ENCODE assay signal across 8 cellular contexts in the genomic region with DNA sequence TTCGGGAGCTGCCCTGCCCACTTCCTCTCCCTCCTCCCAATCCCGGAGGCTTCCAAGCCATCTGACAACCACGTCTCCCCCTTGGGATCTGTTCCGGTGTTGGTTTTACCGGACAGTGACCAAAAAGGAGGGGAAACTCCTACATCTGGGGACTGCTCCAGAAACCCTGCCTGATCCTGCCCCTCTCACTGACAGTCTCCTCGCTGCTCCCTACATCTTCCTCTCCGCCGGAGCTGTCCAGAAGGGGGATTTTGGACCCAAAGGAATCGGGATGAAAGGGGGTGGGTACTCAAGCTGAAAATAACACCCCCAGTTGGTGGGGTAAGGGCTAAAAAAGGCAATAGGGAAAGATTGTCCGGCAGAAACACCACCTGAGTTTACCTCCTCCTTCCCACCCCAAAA. TPM values are rescaled to one million over a fixed set of nuclear protein-coding genes. Genes with fewer than 3 reads are reported as not detected.
DNase-seq lines count a peak whose midpoint lies in the region; ATAC-seq, FAIRE-seq and TF ChIP-seq lines count a peak whose summit lies in the region.

No MANE protein-coding gene starts in this region.

- no peaks in the 10 kb centered on the region for H3K9me3 ChIP-seq in keratinocyte (ENCODE audit: control insufficient read depth, low read depth, low read length)
- no peaks in the 10 kb centered on the region for H3K9me3 ChIP-seq in skeletal muscle tissue (ENCODE audit: control insufficient read depth in 3 of 3, low read length in 3 of 3)

- no peak for TF ChIP-seq CTCF in keratinocyte (optimal IDR thresholded peaks at IDR 0.05 in 1 of 3, IDR thresholded peaks at IDR 0.05 in 1 of 3, conservative IDR thresholded peaks at IDR 0.05 in 1 of 3; ENCODE audit: extremely low read depth in 1 of 3, insufficient read depth in 2 of 3, low read length in 3 of 3)

- H3K36me3 ChIP-seq in keratinocyte (ENCODE audit: control insufficient read depth in 2 of 2, extremely low read depth in 1 of 2, insufficient read depth in 2 of 2, low read length in 2 of 2) = no peaks in the 10 kb centered on the region
- no peaks in the 10 kb centered on the region for H3K36me3 ChIP-seq in skeletal muscle tissue (ENCODE audit: control insufficient read depth in 3 of 3, insufficient read depth in 3 of 3, low read length in 3 of 3)

- no peaks in the 10 kb centered on the region for H4K20me1 ChIP-seq in keratinocyte (ENCODE audit: control insufficient read depth, extremely low read depth, insufficient read depth, low read length)

- dilution Hi-C loops in keratinocyte (cut with MboI; ENCODE audit: extremely low pct_ligation_motif_present, low sequenced_read_pairs) = no loop called here

- FAIRE-seq in keratinocyte (lab: Jason Lieb, UNC) = peak; percentile 91

- ATAC-seq in GM19463 (IDR thresholded peaks at IDR 0.05; ENCODE audit: unreplicated experiment) (no peak), GM19452 (IDR thresholded peaks at IDR 0.05; ENCODE audit: unreplicated experiment) (no peak)

- peak overlapping the region; percentile 69 for H2AFZ ChIP-seq in keratinocyte (ENCODE audit: control insufficient read depth, low read length)

- peak; percentile 82 for DNase-seq in ELF-1 (ENCODE audit: low read depth, low spot score)
- peak; percentile 82 for DNase-seq in LHCN-M2 (ENCODE audit: low read depth)
- DNase-seq in SW480 (ENCODE audit: low spot score) = peak; percentile 86
- peak; percentile 40 for DNase-seq in keratinocyte (ENCODE audit: low read depth, low spot score)

- no peaks in the 10 kb centered on the region for H3K9me1 ChIP-seq in keratinocyte (ENCODE audit: control insufficient read depth, extremely low read depth, insufficient read depth, low read length)

- peak overlapping the region; percentile 98 for H3K9ac ChIP-seq in keratinocyte (ENCODE audit: control insufficient read depth, extremely low read depth, insufficient read depth, low read length)
- peak overlapping the region; percentile 89 to 99 (median 97) for H3K9ac ChIP-seq in skeletal muscle tissue (ENCODE audit: low read depth in 1 of 3, low read length in 3 of 3)

- H3K4me1 ChIP-seq in keratinocyte (ENCODE audit: control insufficient read depth, extremely low read depth, insufficient read depth, low read length) (peaks cover 10% of the 10 kb centered on the region), skeletal muscle tissue (ENCODE audit: control insufficient read depth in 3 of 3, insufficient read depth in 3 of 3, low read length in 3 of 3) (peaks cover 12 to 16% (median 13%) of the 10 kb centered on the region in 3 donors)

- H3K4me3 ChIP-seq in keratinocyte (ENCODE audit: control insufficient read depth in 2 of 3, extremely low read depth in 1 of 3, insufficient read depth in 2 of 3, low read depth in 1 of 3, low read length in 3 of 3) = peak overlapping the region; percentile 53 to 94 (median 92)
- H3K4me3 ChIP-seq in skeletal muscle tissue (ENCODE audit: low read length in 3 of 3) = peak overlapping the region; percentile 79 to 90 (median 87)

- peaks cover 61% of the 10 kb centered on the region for H3K79me2 ChIP-seq in keratinocyte (ENCODE audit: control insufficient read depth, insufficient read depth, low read length)

- H3K27ac ChIP-seq in cingulate gyrus (ENCODE audit: low read depth, low read length) = peak overlapping the region; percentile 87
- H3K27ac ChIP-seq in keratinocyte (ENCODE audit: control insufficient read depth, insufficient read depth, low read length) = peak overlapping the region; percentile 96
- H3K27ac ChIP-seq in skeletal muscle tissue (ENCODE audit: low read depth, low read length) = peak overlapping the region; percentile 96

- H3K27me3 ChIP-seq in keratinocyte (ENCODE audit: control insufficient read depth, extremely low read depth, insufficient read depth, low read length) (no peaks in the 10 kb centered on the region), skeletal muscle tissue (ENCODE audit: control insufficient read depth in 3 of 3, insufficient read depth in 3 of 3, low read length in 3 of 3) (no peaks in the 10 kb centered on the region)

- H3K4me2 ChIP-seq in keratinocyte (ENCODE audit: control insufficient read depth, extremely low read depth, insufficient read depth, low read depth, low read length) = peak overlapping the region; percentile 97

RNA-seq across cellular contexts. Expression of a gene that starts 1.5 kb away (rescaled TPM):
- total RNA-seq in LHCN-M2 (2014; rRNA removed) (3.5 and 6.3 TPM in 2 replicates), skeletal muscle tissue (9.9 TPM)
- polyA plus RNA-seq in LHCN-M2 (2012) = 1.1 TPM
- 4.1 to 6.4 TPM (median 4.6 TPM) in 3 replicates for polyA plus RNA-seq in keratinocyte
- 4.0 TPM for polyA plus RNA-seq in keratinocyte (2011; ENCODE audit: low read depth)
- polyA plus RNA-seq in keratinocyte (2011; cell fraction: cytosol; rRNA removed) = 1.8 and 2.3 TPM in 2 replicates
- polyA plus RNA-seq in keratinocyte (2011; cell fraction: nucleus; rRNA removed) = 10.5 and 11.5 TPM in 2 replicates
- polyA plus RNA-seq in keratinocyte (2012; ENCODE audit: low replicate concordance) = 2.4 and 4.1 TPM in 2 replicates
- polyA minus RNA-seq in keratinocyte = 23.7 to 37.6 TPM (median 36.7 TPM) in 3 replicates
- polyA minus RNA-seq in keratinocyte (2011; cell fraction: cytosol; rRNA and poly(A)+ RNA removed) = 10.4 TPM
- 23.0 and 38.2 TPM in 2 replicates for polyA minus RNA-seq in keratinocyte (2011; cell fraction: nucleus; rRNA and poly(A)+ RNA removed)
